Comparison of ENCODE assay signal across 8 cellular contexts in the genomic region with DNA sequence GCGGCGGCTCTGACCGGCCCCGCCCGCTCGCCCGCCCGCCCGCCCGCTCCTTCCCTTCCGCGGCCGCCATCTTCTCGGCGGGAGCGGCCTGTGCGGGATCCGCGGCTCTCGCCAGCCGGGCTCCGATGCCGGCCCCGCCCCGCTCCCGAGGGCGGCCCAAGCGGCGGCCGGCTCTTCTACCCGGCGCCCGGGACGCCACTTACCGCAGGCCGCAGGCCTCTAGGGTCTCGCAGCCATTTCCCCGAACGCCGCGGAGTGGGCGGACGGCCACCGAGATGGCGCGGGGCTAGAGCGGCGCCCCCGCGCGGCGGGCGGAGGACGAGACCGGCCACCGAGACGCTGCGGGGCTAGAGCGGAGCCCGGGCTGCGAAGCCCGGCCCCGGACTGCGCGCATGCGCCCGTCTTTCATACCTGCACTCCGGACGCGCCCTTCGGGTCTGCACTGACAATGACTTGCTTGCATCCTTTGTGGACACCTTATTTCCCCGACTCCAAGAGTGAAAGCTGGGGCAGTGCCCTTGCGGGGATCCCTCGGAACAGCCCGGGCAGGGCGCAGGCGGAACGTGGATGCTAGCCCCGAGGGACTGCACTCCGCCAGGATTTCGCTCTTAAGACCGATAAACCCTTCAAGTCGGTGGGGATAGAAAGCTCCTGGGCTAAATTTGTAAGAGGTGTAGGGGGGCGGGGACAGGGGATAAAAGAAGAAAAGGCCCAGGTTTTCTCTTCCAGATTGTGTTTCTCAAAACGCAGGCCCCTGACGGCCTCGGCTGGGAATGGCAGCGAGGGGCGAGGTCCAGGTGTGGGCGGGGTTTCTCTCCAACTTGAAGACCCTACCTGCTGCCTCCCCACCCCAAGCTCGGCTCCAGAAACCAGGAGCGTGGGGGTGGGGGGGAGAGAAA.
DNase-seq lines count a peak whose midpoint lies in the region; ATAC-seq, FAIRE-seq and TF ChIP-seq lines count a peak whose summit lies in the region.

Gene DIDO1 (minus strand): TSS at position 277 of the 899 bp plus-strand sequence.

- peak; percentile 11 for TF ChIP-seq CTCF in D721Med (IDR thresholded peaks at IDR 0.05; ENCODE audit: insufficient read depth, missing control alignments)

- peak within 1 kb of the TSS; percentile 88 for H3K9ac ChIP-seq in muscle layer of colon (ENCODE audit: low read length)

- no peaks in the 10 kb centered on the region for H3K9me3 ChIP-seq in muscle layer of colon (ENCODE audit: low read length)

- TF ChIP-seq POLR2A in erythroblast (IDR thresholded peaks at IDR 0.05; ENCODE audit: low read length): peak; percentile 72

- no peak for FAIRE-seq in D721Med (lab: Jason Lieb, UNC)

- peak within 1 kb of the TSS; percentile 85 for H3K27ac ChIP-seq in muscle layer of colon (ENCODE audit: low read depth, low read length)

- ATAC-seq in GM21447 (IDR thresholded peaks at IDR 0.05; ENCODE audit: unreplicated experiment): peak; percentile 61

- DNase-seq in D721Med (ENCODE audit: insufficient read length, low spot score): peak; percentile 97
- peak; percentile 99 for DNase-seq in HuH-7 (ENCODE audit: low spot score)
- DNase-seq in OCI-M1 (lab: John Stamatoyannopoulos, UW): peak; percentile 94
- peak; percentile 80 for DNase-seq in activated T-cell treated with anti-CD3 and anti-CD28 coated beads for 4 hours
- peak; percentile 89 to 95 for DNase-seq in erythroblast (lab: John Stamatoyannopoulos, UW)
- DNase-seq in stimulated activated CD8-positive, alpha-beta memory T cell treated with anti-CD3 and anti-CD28 coated beads, Interleukin-7, amount 100 ng/mL, for 24 hours (ENCODE audit: low read depth): peak; percentile 68

- no peaks in the 10 kb centered on the region for H3K27me3 ChIP-seq in muscle layer of colon (ENCODE audit: control insufficient read depth in 1 of 2, insufficient read depth in 2 of 2, low read length in 2 of 2)

- peaks cover 51% of the 10 kb centered on the region for H3K4me1 ChIP-seq in muscle layer of colon (ENCODE audit: insufficient read depth, low read length)

- H3K4me3 ChIP-seq in muscle layer of colon (ENCODE audit: low read depth in 1 of 2, low read length in 2 of 2): peak within 1 kb of the TSS; percentile 89 to 90

- H3K36me3 ChIP-seq in muscle layer of colon (ENCODE audit: insufficient read depth, low read length): no peaks in the 10 kb centered on the region

Comparison
In these comparisons a context has a peak if more than half of its experiments do, and no peak if none do; other contexts are left out.
1. Peak in every context shown above with its lines: DNase-seq, ATAC-seq, H3K4me3 ChIP-seq and H3K27ac ChIP-seq.